8 cellular contexts compared by ENCODE assay signal in genomic region chr11:108466405-108466804, GRCh38. TPM values are rescaled to one million over a fixed set of nuclear protein-coding genes. Genes with fewer than 3 reads are reported as not detected.
A peak's percentile ranks its signal among the peaks of the same experiment; 100 is the strongest.
DNase-seq lines count a peak whose midpoint lies in the region; ATAC-seq and TF ChIP-seq lines count a peak whose summit lies in the region.

No MANE protein-coding gene starts in this region.

- peak overlapping the region; percentile 100 for H3K27ac Mint-ChIP-seq in CD8-positive, alpha-beta T cell

- peak overlapping the region; percentile 93 for H3K27ac ChIP-seq in CD8-positive, alpha-beta T cell (ENCODE audit: low read depth, low read length)
- H3K27ac ChIP-seq in PC-9, result peak overlapping the region; percentile 92
- H3K27ac ChIP-seq in ovary, result peak overlapping the region; percentile 88 to 97

- intact Hi-C loops in CD8-positive, alpha-beta T cell (cut with DNase I, micrococcal nuclease), result loop anchor here (2.0 to 10.0 kb wide), 6 partner anchors 122 to 459 kb away; partner anchors contain the start of genes ACAT1 (in 1 of the 2), CUL5 (in 1 of the 2) and EXPH5 (in 1 of the 2)
- intact Hi-C loops in PC-9 (cut with micrococcal nuclease; ENCODE audit: unreplicated experiment) (loop anchor here (2.0 to 5.0 kb wide), 2 partner anchors 126 to 244 kb away; partner anchors contain the start of genes ATM, EXPH5 and NPAT), ovary (cut with DNase I) (loop anchor here in 1 of 4 donors (10.0 kb wide), 1 partner anchor 242 kb away; the partner anchor contains the start of genes ATM and NPAT)

- BruUV-seq in PC-9 (replicated peaks; lab: Mats Ljungman, UMichigan), result no TSS peak

- H3K4me3 ChIP-seq in CD8-positive, alpha-beta T cell (ENCODE audit: low read depth, low read length), result peak overlapping the region; percentile 65
- H3K4me3 ChIP-seq in PC-9, result peak overlapping the region; percentile 80
- peak overlapping the region; percentile 74 for H3K4me3 ChIP-seq in epithelial cell of esophagus (ENCODE audit: low read length)
- peak overlapping the region; percentile 62 for H3K4me3 ChIP-seq in ovary

- peak overlapping the region; percentile 98 for H3K4me3 Mint-ChIP-seq in CD8-positive, alpha-beta T cell

- H3K9me3 Mint-ChIP-seq in CD8-positive, alpha-beta T cell, result no peaks in the 10 kb centered on the region

- H3K27me3 ChIP-seq in CD8-positive, alpha-beta T cell (ENCODE audit: insufficient read depth, low read length), result no peaks in the 10 kb centered on the region
- H3K27me3 ChIP-seq in PC-9 (ENCODE audit: insufficient read depth, low read depth) (no peaks in the 10 kb centered on the region), ovary (no peaks in the 10 kb centered on the region)

- no peaks in the 10 kb centered on the region for H3K79me2 ChIP-seq in PC-9 (ENCODE audit: low read depth)

- H3F3A ChIP-seq in PC-9 (ENCODE audit: insufficient read depth, low read depth), result peaks cover 21% of the 10 kb centered on the region; the same call in 1 of the 2 replicates

- H3K36me3 Mint-ChIP-seq in CD8-positive, alpha-beta T cell, result peaks cover 6% of the 10 kb centered on the region

- no peak for TF ChIP-seq CTCF in CD8-positive, alpha-beta T cell (IDR thresholded peaks at IDR 0.05)
- TF ChIP-seq CTCF in PC-9 (conservative IDR thresholded peaks at IDR 0.05) (no peak), epithelial cell of esophagus (IDR thresholded peaks at IDR 0.05; ENCODE audit: insufficient read depth, low read depth, low read length, missing control alignments) (no peak), ovary (IDR thresholded peaks at IDR 0.05) (no peak)

- no peaks in the 10 kb centered on the region for H3K27me3 Mint-ChIP-seq in CD8-positive, alpha-beta T cell (ENCODE audit: low read depth)

- H4K20me1 ChIP-seq in PC-9 (ENCODE audit: insufficient read depth), result no peaks in the 10 kb centered on the region

- POLR2A ChIA-PET in CD8-positive, alpha-beta T cell (lab: Charles Lee), result interaction anchor here (1.0 to 1.4 kb wide), 2 partner anchors 14 to 243 kb away, joined by 3 to 4 read pairs; partner anchors contain the start of gene ATM
- POLR2A ChIA-PET in PC-9 (lab: Charles Lee; ENCODE audit: unreplicated experiment), result interaction anchor here (0.6 kb wide), 1 partner anchor 370 kb away, joined by 12 read pairs; no protein-coding TSS in a partner anchor

- H3K9me3 ChIP-seq in CD8-positive, alpha-beta T cell (ENCODE audit: low read length), result no peaks in the 10 kb centered on the region
- H3K9me3 ChIP-seq in PC-9 (ENCODE audit: insufficient read depth, low read depth) (no peaks in the 10 kb centered on the region), ovary (no peaks in the 10 kb centered on the region)

- TF ChIP-seq EP300 in ovary (IDR thresholded peaks at IDR 0.05), result no peak

- CTCF ChIA-PET in CD8-positive, alpha-beta T cell (lab: Charles Lee), result no interaction called here
- CTCF ChIA-PET in PC-9 (lab: Charles Lee), result no interaction called here

- DNase-seq in CD8-positive, alpha-beta T cell, result no peak
- DNase-seq in PC-9 (no peak), epithelial cell of esophagus (ENCODE audit: low read depth) (no peak), ovary (peak in 1 of 5 donors; percentile 23), NCI-H2227 treated with DMSO at 0.1 percent for 48 hours (lab: John Stamatoyannopoulos, UW) (no peak), COLO668 (lab: John Stamatoyannopoulos, UW; ENCODE audit: unreplicated experiment) (no peak), 8988T (no peak)
- no peak for DNase-seq in stimulated activated CD4-positive, alpha-beta T cell treated with anti-CD3 and anti-CD28 coated beads, Interleukin-15, amount 100 ng/mL, for 24 hours

- no peak for TF ChIP-seq POLR2A in ovary (IDR thresholded peaks at IDR 0.05)

- peak overlapping the region; percentile 86 for H3K4me2 ChIP-seq in PC-9

- no peaks in the 10 kb centered on the region for H3K9me2 ChIP-seq in PC-9 (ENCODE audit: insufficient read depth)

- peaks cover 14% of the 10 kb centered on the region for H3K4me1 ChIP-seq in CD8-positive, alpha-beta T cell (ENCODE audit: insufficient read depth, low read length)
- peaks cover 16% of the 10 kb centered on the region for H3K4me1 ChIP-seq in PC-9 (replicated peaks; ENCODE audit: insufficient read depth)
- H3K4me1 ChIP-seq in ovary (ENCODE audit: insufficient read depth), result peaks cover 4% of the 10 kb centered on the region

- WGBS in ovary, 3 donors, result 34 to 44% (median 37%) methylated on average over 7 of the region's 7 CpGs

- ATAC-seq in CD8-positive, alpha-beta T cell, result no peak

- H3K4me1 Mint-ChIP-seq in CD8-positive, alpha-beta T cell (ENCODE audit: low read depth), result peaks cover 8% of the 10 kb centered on the region

- peak overlapping the region; percentile 88 for H2AFZ ChIP-seq in PC-9

- no peaks in the 10 kb centered on the region for H3K36me3 ChIP-seq in CD8-positive, alpha-beta T cell (ENCODE audit: insufficient read depth, low read length)
- no peaks in the 10 kb centered on the region for H3K36me3 ChIP-seq in PC-9 (ENCODE audit: low read depth)
- H3K36me3 ChIP-seq in ovary, result no peaks in the 10 kb centered on the region

RNA-seq across cellular contexts. Expression of gene C11orf65, which starts 0.9 kb away (rescaled TPM):
- under 1 TPM in 1 of 2 experiments, not detected in 1; 0.31 TPM for total RNA-seq in CD8-positive, alpha-beta T cell
- total RNA-seq in PC-9 (2021) (1.7 and 1.9 TPM in 2 replicates), ovary (1 to 10 TPM in 3 of 7 donors, under 1 TPM in 4; 0.62 to 1.2 (median 0.83) TPM)
- under 1 TPM; 0.35 to 0.77 TPM for polyA plus RNA-seq in ovary

RNA-seq across cellular contexts. Expression of gene POGLUT3, which starts 31.8 kb away (rescaled TPM):
- 1 to 10 TPM; 7.1 to 7.8 TPM for total RNA-seq in CD8-positive, alpha-beta T cell
- 19.9 and 31.7 TPM in 2 replicates for total RNA-seq in PC-9 (2021)
- 10 to 100 TPM; 23.5 to 56.3 (median 42.8) TPM for total RNA-seq in ovary
- 10 to 100 TPM; 29.9 to 38.2 TPM for polyA plus RNA-seq in ovary
